In the genomic region with DNA sequence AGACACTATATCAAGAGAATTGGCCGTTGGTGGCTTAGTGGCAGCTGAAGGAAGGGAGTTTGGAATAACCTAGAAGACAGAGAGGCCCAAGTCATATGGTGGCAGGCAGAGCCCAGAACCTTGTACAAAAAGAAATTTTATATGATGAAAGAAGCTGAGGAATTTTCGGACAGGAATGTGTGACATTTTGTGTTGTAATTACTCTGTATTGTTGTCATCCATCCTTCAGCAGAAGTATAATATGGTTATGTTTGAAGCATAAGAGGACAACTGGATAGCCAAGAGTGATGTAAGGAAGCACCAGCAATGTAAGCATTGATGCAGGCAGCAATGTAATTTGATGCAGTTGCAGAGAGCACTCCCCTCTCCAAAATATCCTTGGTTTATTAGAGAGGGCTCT, we compare ENCODE assay signal across 17 cellular contexts. TPM values are rescaled to one million over a fixed set of nuclear protein-coding genes. Genes with fewer than 3 reads are reported as not detected.
A peak's percentile ranks its signal among the peaks of the same experiment; 100 is the strongest.
DNase-seq lines count a peak whose midpoint lies in the region; ATAC-seq and TF ChIP-seq lines count a peak whose summit lies in the region.
"Had no signal": no experiment of that assay in that cellular context is flagged by ENCODE, and none has a peak within 500 bp of the region (broad histone marks: within the 10 kb centered on the region; RNA-seq: fewer than 3 reads in every experiment).

No MANE protein-coding gene starts in this region.

- H3K27ac ChIP-seq in ACC112 (ENCODE audit: low read depth, low read length) (peak overlapping the region; percentile 67), GM23248 (peak overlapping the region; percentile 45), sigmoid colon (no peak overlapping the region)
- H3K27ac ChIP-seq: gastroesophageal sphincter, thyroid gland had no signal

- H3K27me3 ChIP-seq in ACC112 (ENCODE audit: insufficient read depth, low read length) (no peaks in the 10 kb centered on the region), GM23248 (replicated peaks; ENCODE audit: insufficient read depth) (no peaks in the 10 kb centered on the region), sigmoid colon (no peaks in the 10 kb centered on the region)
- H3K27me3 ChIP-seq: gastroesophageal sphincter, thyroid gland had no signal

- no peak for ATAC-seq in HG03135 (IDR thresholded peaks at IDR 0.05; ENCODE audit: unreplicated experiment)

- peak; percentile 6 for DNase-seq in GM23248
- DNase-seq in fibroblast of pulmonary artery (ENCODE audit: low read depth), result peak; percentile 43
- DNase-seq in sigmoid colon, result no peak
- DNase-seq in iPS-NIHi11 (ENCODE audit: low spot score), result no peak
- no peak for DNase-seq in RKO (ENCODE audit: low spot score)
- DNase-seq: activated CD4-positive, alpha-beta T cell treated with anti-CD3 and anti-CD28 coated beads, Interleukin-2, amount 50 U/mL, for 4 hours; cerebellar nuclear complex; COR-L47; naive thymus-derived CD4-positive, alpha-beta T cell; NCI-H1105; NCI-H69; small intestine; thyroid gland had no signal

- H3K79me2 ChIP-seq in ACC112 (ENCODE audit: control insufficient read depth, insufficient read depth, low read length, unreplicated experiment) (no peaks in the 10 kb centered on the region), GM23248 (ENCODE audit: insufficient read depth) (no peaks in the 10 kb centered on the region)

- peaks cover 4% of the 10 kb centered on the region for H3K4me1 Mint-ChIP-seq in activated naive CD8-positive, alpha-beta T cell (ENCODE audit: low read depth)

- peak overlapping the region; percentile 32 for H3K4me2 ChIP-seq in GM23248 (ENCODE audit: unreplicated experiment)

- 93 to 95% methylated on average over 2 of the region's 2 CpGs for WGBS in GM23248 (ENCODE audit: low coverage in 1 of 2, low lambda C conversion rate in 2 of 2, missing lambda C conversion rate in 2 of 2), 2 experiments
- WGBS in sigmoid colon, 2 donors, result 91 to 94% methylated on average over 2 of the region's 2 CpGs

- no peaks in the 10 kb centered on the region for H4K20me1 ChIP-seq in GM23248 (ENCODE audit: insufficient read depth)

- H2AFZ ChIP-seq in ACC112 (ENCODE audit: low read length, unreplicated experiment) (peak overlapping the region; percentile 90), GM23248 (peak overlapping the region; percentile 70)

- H3K9ac ChIP-seq in GM23248, result peak overlapping the region; percentile 7; the same call in 1 of the 2 replicates

- H3K4me1 ChIP-seq in ACC112 (ENCODE audit: control insufficient read depth, insufficient read depth, low read length, unreplicated experiment) (peaks cover 25% of the 10 kb centered on the region), GM23248 (ENCODE audit: insufficient read depth) (peaks cover 16% of the 10 kb centered on the region), sigmoid colon (no peaks in the 10 kb centered on the region)
- H3K4me1 ChIP-seq: gastroesophageal sphincter, thyroid gland had no signal

- no peaks in the 10 kb centered on the region for H3K36me3 Mint-ChIP-seq in activated naive CD8-positive, alpha-beta T cell

- TF ChIP-seq CTCF in fibroblast of pulmonary artery (IDR thresholded peaks at IDR 0.05; ENCODE audit: low read length, missing control alignments) (no peak), sigmoid colon (IDR thresholded peaks at IDR 0.05) (no peak)

- H3K9me3 Mint-ChIP-seq in activated naive CD8-positive, alpha-beta T cell (ENCODE audit: low read depth), result no peaks in the 10 kb centered on the region
- H3K9me3 Mint-ChIP-seq: naive thymus-derived CD4-positive, alpha-beta T cell had no signal

- no peak for TF ChIP-seq EP300 in sigmoid colon (IDR thresholded peaks at IDR 0.05)

- H3K9me3 ChIP-seq in GM23248 (ENCODE audit: low read depth), result no peaks in the 10 kb centered on the region
- H3K9me3 ChIP-seq in sigmoid colon, result no peaks in the 10 kb centered on the region
- H3K9me3 ChIP-seq: gastroesophageal sphincter, thyroid gland had no signal

- peak overlapping the region; percentile 67 for H3K27ac Mint-ChIP-seq in activated naive CD8-positive, alpha-beta T cell

- H3K4me3 Mint-ChIP-seq in activated naive CD8-positive, alpha-beta T cell, result no peak overlapping the region
- H3K4me3 Mint-ChIP-seq: naive thymus-derived CD4-positive, alpha-beta T cell had no signal

- H3K9me2 ChIP-seq in GM23248 (ENCODE audit: insufficient read depth), result peaks cover 3% of the 10 kb centered on the region; the same call in 1 of the 2 replicates

- H3K36me3 ChIP-seq in ACC112 (ENCODE audit: insufficient read depth, low read length) (no peaks in the 10 kb centered on the region), GM23248 (ENCODE audit: low read depth) (no peaks in the 10 kb centered on the region), sigmoid colon (no peaks in the 10 kb centered on the region)
- H3K36me3 ChIP-seq: gastroesophageal sphincter, thyroid gland had no signal

- in situ Hi-C loops in GM23248 (cut with MboI), result no loop called here

- H3F3A ChIP-seq in GM23248 (ENCODE audit: insufficient read depth), result 0 out of 2 replicates have a peak, but pooled peaks cover 3% of the 10 kb centered on the region

- intact Hi-C loops in sigmoid colon (cut with DNase I), result no loop called here

- H3K4me3 ChIP-seq in ACC112 (ENCODE audit: low read depth, low read length) (peak overlapping the region; percentile 29; the same call in 1 of the 2 replicates), GM23248 (no peak overlapping the region), fibroblast of pulmonary artery (replicated peaks; ENCODE audit: low read depth, low read length) (no peak overlapping the region), sigmoid colon (no peak overlapping the region)
- H3K4me3 ChIP-seq: gastroesophageal sphincter, thyroid gland had no signal

- peaks cover 9% of the 10 kb centered on the region for H3K27me3 Mint-ChIP-seq in activated naive CD8-positive, alpha-beta T cell

- no peak for TF ChIP-seq POLR2A in sigmoid colon (IDR thresholded peaks at IDR 0.05)

RNA-seq across cellular contexts. Expression of a gene that starts 19.1 kb away (rescaled TPM):
- total RNA-seq in GM23248 (2014; rRNA removed; shearing (Covaris generic)), result 39.1 and 56.5 TPM in 2 replicates
- polyA plus RNA-seq in GM23248 (2016; fragmentation: Nextera tagmentation; extraction: Ambion mirVana) (60.8 and 62.5 TPM in 2 replicates), sigmoid colon (10 to 100 TPM; 48.6 to 61.5 (median 56.5) TPM)
- 100 to 1,000 TPM in 1 of 4 donors, 10 to 100 TPM in 3; 50.2 to 111 (median 82.3) TPM for total RNA-seq in sigmoid colon

Comparison
In these comparisons a context has a peak if more than half of its experiments do, and no peak if none do; other contexts are left out.
1. H3K27ac ChIP-seq: peak in ACC112 (single experiment) and GM23248 (single experiment); none in sigmoid colon (0 of 4).
2. DNase-seq: peak in GM23248 (single experiment) and fibroblast of pulmonary artery (single experiment); none in sigmoid colon (single experiment), iPS-NIHi11 (single experiment) and RKO (single experiment).